28 cellular contexts compared by ENCODE assay signal in the genomic region with DNA sequence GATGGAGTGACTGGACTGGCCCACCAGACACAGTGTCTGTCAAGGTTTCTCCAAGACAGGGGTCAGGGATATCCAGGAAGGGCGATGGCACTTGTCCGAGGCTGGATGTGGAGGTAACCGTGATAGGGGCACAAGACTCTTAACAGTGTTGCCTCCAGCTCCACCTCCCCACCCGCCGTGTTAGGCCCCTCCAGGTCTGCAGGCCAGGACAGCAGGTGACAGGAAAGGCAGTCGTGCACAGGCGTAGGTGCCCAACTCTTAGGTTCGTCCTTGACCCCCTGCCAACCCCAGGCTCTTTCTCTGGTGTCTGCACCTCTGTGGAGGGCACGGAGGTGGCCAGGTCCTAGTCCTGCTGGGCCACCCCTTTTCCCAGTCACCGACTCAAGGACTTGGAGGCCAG. TPM values are rescaled to one million over a fixed set of nuclear protein-coding genes. Genes with fewer than 3 reads are reported as not detected.
DNase-seq lines count a peak whose midpoint lies in the region; ATAC-seq and TF ChIP-seq lines count a peak whose summit lies in the region.
"Had no signal": no experiment of that assay in that cellular context is flagged by ENCODE, and none has a peak within 500 bp of the region (broad histone marks: within the 10 kb centered on the region; RNA-seq: fewer than 3 reads in every experiment).

No MANE protein-coding gene starts in this region.

- WGBS in upper lobe of left lung, 2 donors, result 91 to 100% methylated on average over 6 to 10 of the region's 10 CpGs

- peaks cover 0 to 12% (median 2%) of the 10 kb centered on the region in 4 donors for H3K36me3 ChIP-seq in upper lobe of left lung

- no peak overlapping the region for H3K4me3 ChIP-seq in upper lobe of left lung
- H3K4me3 ChIP-seq: sigmoid colon had no signal

- no peak overlapping the region for H3K4me3 Mint-ChIP-seq in activated naive CD8-positive, alpha-beta T cell
- H3K4me3 Mint-ChIP-seq in activated naive CD8-positive, alpha-beta T cell treated with anti-CD3 and anti-CD28 coated beads for 36 hours, result no peak overlapping the region
- H3K4me3 Mint-ChIP-seq in T-helper 17 cell (peak overlapping the region; percentile 76), memory B cell (peak overlapping the region; percentile 70)
- H3K4me3 Mint-ChIP-seq: dendritic cell treated with granulocyte-macrophage colony-stimulating factor and Interleukin-4, amounts not matched to agents 40 ng/mL and 50 ng/mL, for 4 days had no signal

- no peak for TF ChIP-seq EP300 in upper lobe of left lung (IDR thresholded peaks at IDR 0.05)

- no peaks in the 10 kb centered on the region for H3K9me3 Mint-ChIP-seq in activated naive CD8-positive, alpha-beta T cell (ENCODE audit: low read depth)
- H3K9me3 Mint-ChIP-seq in activated naive CD8-positive, alpha-beta T cell treated with anti-CD3 and anti-CD28 coated beads for 36 hours, result no peaks in the 10 kb centered on the region
- no peaks in the 10 kb centered on the region for H3K9me3 Mint-ChIP-seq in memory B cell
- H3K9me3 Mint-ChIP-seq: activated T-cell treated with anti-CD3 and anti-CD28 coated beads, Interleukin-2, amount 50 U/mL, for 72 hours; dendritic cell treated with granulocyte-macrophage colony-stimulating factor and Interleukin-4, amounts not matched to agents 40 ng/mL and 50 ng/mL, for 4 days had no signal

- CTCF ChIA-PET in RWPE1 (lab: Yijun Ruan, JAX), result interaction anchor here (0.7 kb wide), 1 partner anchor 799 kb away, joined by 3 read pairs; no protein-coding TSS in a partner anchor

- no peak for TF ChIP-seq POLR2A in upper lobe of left lung (IDR thresholded peaks at IDR 0.05)

- no peaks in the 10 kb centered on the region for H3K27me3 ChIP-seq in upper lobe of left lung
- H3K27me3 ChIP-seq: sigmoid colon had no signal

- ATAC-seq in T-helper 17 cell (no peak), memory B cell (ENCODE audit: low read depth) (no peak), upper lobe of left lung (ENCODE audit: low FRiP score in 2 of 2) (no peak), GM21360 (IDR thresholded peaks at IDR 0.05; ENCODE audit: unreplicated experiment) (no peak)
- ATAC-seq: left ventricle myocardium superior, Right ventricle myocardium inferior had no signal

- no peak overlapping the region for H3K27ac ChIP-seq in upper lobe of left lung
- H3K27ac ChIP-seq in RWPE1, result no peak overlapping the region
- H3K27ac ChIP-seq: sigmoid colon had no signal

- TF ChIP-seq CTCF in upper lobe of left lung (IDR thresholded peaks at IDR 0.05), result no peak
- no peak for TF ChIP-seq CTCF in RWPE1 (conservative IDR thresholded peaks at IDR 0.05; ENCODE audit: low read depth)

- no peak for DNase-seq in activated naive CD8-positive, alpha-beta T cell treated with anti-CD3 and anti-CD28 coated beads for 36 hours
- DNase-seq in T-helper 17 cell (no peak), memory B cell (ENCODE audit: low spot score in 2 of 2) (no peak), upper lobe of left lung (peak; percentile 16), RWPE1 (ENCODE audit: low spot score) (no peak), NK-92 (lab: John Stamatoyannopoulos, UW; ENCODE audit: unreplicated experiment) (no peak)
- DNase-seq: ACHN; activated naive CD4-positive, alpha-beta T cell treated with anti-CD3 and anti-CD28 coated beads, Interleukin-2, amount 50 U/mL, for 16 hours; activated T-cell treated with anti-CD3 and anti-CD28 coated beads, Interleukin-2, amount 50 U/mL, for 72 hours; anterior cingulate cortex; C1 segment of cervical spinal cord; H7; Kasumi-1; left ventricle myocardium superior; NCI-H1694 treated with DMSO at 0.1 percent for 48 hours; NCI-H748 treated with DMSO at 0.1 percent for 48 hours; OCI-M1; stimulated activated CD4-positive, alpha-beta T cell treated with anti-CD3 and anti-CD28 coated beads, Interleukin-15, amount 100 ng/mL, for 24 hours; substantia nigra; T-helper 9 cell had no signal

- peaks cover 63% of the 10 kb centered on the region for H3K4me1 Mint-ChIP-seq in activated naive CD8-positive, alpha-beta T cell (ENCODE audit: low read depth)
- peaks cover 66% of the 10 kb centered on the region for H3K4me1 Mint-ChIP-seq in activated naive CD8-positive, alpha-beta T cell treated with anti-CD3 and anti-CD28 coated beads for 36 hours
- peaks cover 14% of the 10 kb centered on the region for H3K4me1 Mint-ChIP-seq in T-helper 17 cell
- H3K4me1 Mint-ChIP-seq in memory B cell, result peaks cover 53% of the 10 kb centered on the region

- H3K27ac Mint-ChIP-seq in activated naive CD8-positive, alpha-beta T cell, result peak overlapping the region; percentile 34
- no peak overlapping the region for H3K27ac Mint-ChIP-seq in activated naive CD8-positive, alpha-beta T cell treated with anti-CD3 and anti-CD28 coated beads for 36 hours
- H3K27ac Mint-ChIP-seq in T-helper 17 cell (no peak overlapping the region), memory B cell (peak overlapping the region; percentile 90)
- H3K27ac Mint-ChIP-seq: activated T-cell treated with anti-CD3 and anti-CD28 coated beads, Interleukin-2, amount 50 U/mL, for 72 hours; dendritic cell treated with granulocyte-macrophage colony-stimulating factor and Interleukin-4, amounts not matched to agents 40 ng/mL and 50 ng/mL, for 4 days; progenitor cell of endocrine pancreas had no signal

- POLR2A ChIA-PET in RWPE1 (lab: Yijun Ruan, JAX; ENCODE audit: low non-redundant PET), result no interaction called here

- peaks cover 3 to 10% (median 5%) of the 10 kb centered on the region in 4 donors for H3K4me1 ChIP-seq in upper lobe of left lung

- no peaks in the 10 kb centered on the region for H3K36me3 Mint-ChIP-seq in activated naive CD8-positive, alpha-beta T cell
- peaks cover 36% of the 10 kb centered on the region for H3K36me3 Mint-ChIP-seq in activated naive CD8-positive, alpha-beta T cell treated with anti-CD3 and anti-CD28 coated beads for 36 hours
- H3K36me3 Mint-ChIP-seq in T-helper 17 cell (ENCODE audit: low read depth) (no peaks in the 10 kb centered on the region), memory B cell (peaks cover 5% of the 10 kb centered on the region)

- H3K9me3 ChIP-seq in T-helper 17 cell (ENCODE audit: control insufficient read depth, low read length, poor library complexity, severe bottlenecking) (no peaks in the 10 kb centered on the region), upper lobe of left lung (no peaks in the 10 kb centered on the region)
- H3K9me3 ChIP-seq: sigmoid colon had no signal

- no peaks in the 10 kb centered on the region for H3K27me3 Mint-ChIP-seq in activated naive CD8-positive, alpha-beta T cell
- no peaks in the 10 kb centered on the region for H3K27me3 Mint-ChIP-seq in activated naive CD8-positive, alpha-beta T cell treated with anti-CD3 and anti-CD28 coated beads for 36 hours
- H3K27me3 Mint-ChIP-seq in T-helper 17 cell (no peaks in the 10 kb centered on the region), memory B cell (no peaks in the 10 kb centered on the region)
- H3K27me3 Mint-ChIP-seq: progenitor cell of endocrine pancreas had no signal

RNA-seq across cellular contexts. Expression of gene ITM2C, which starts 10.1 kb away (rescaled TPM):
- total RNA-seq in activated naive CD8-positive, alpha-beta T cell treated with anti-CD3 and anti-CD28 coated beads for 36 hours, result 10 to 100 TPM; 69.9 to 73.6 TPM
- 10 to 100 TPM; 15.3 to 18.6 TPM for total RNA-seq in T-helper 17 cell
- 10 to 100 TPM; 19.9 to 40.4 (median 25.6) TPM for total RNA-seq in upper lobe of left lung

RNA-seq across cellular contexts. Expression of gene GPR55, which starts 50.2 kb away (rescaled TPM):
- 10 to 100 TPM; 18.8 to 20.4 TPM for total RNA-seq in activated naive CD8-positive, alpha-beta T cell treated with anti-CD3 and anti-CD28 coated beads for 36 hours
- total RNA-seq in T-helper 17 cell, result 1 to 10 TPM; 3.8 to 8.3 TPM
- total RNA-seq in upper lobe of left lung, result under 1 TPM in 4 of 6 donors, not detected in 2; 0.15 to 0.84 (median 0.52) TPM
- total RNA-seq: Daoy, fibroblast of lung, H7, left ventricle myocardium superior, progenitor cell of endocrine pancreas, Right ventricle myocardium inferior, sigmoid colon had no signal

Comparison
In these comparisons a context has a peak if more than half of its experiments do, and no peak if none do; other contexts are left out.
1. H3K27ac Mint-ChIP-seq: peak in activated naive CD8-positive, alpha-beta T cell (single experiment) and memory B cell (single experiment); none in activated naive CD8-positive, alpha-beta T cell treated with anti-CD3 and anti-CD28 coated beads for 36 hours (single experiment) and T-helper 17 cell (single experiment).
2. H3K4me3 Mint-ChIP-seq: peak in T-helper 17 cell (single experiment) and memory B cell (single experiment); none in activated naive CD8-positive, alpha-beta T cell (single experiment) and activated naive CD8-positive, alpha-beta T cell treated with anti-CD3 and anti-CD28 coated beads for 36 hours (single experiment).
3. DNase-seq: peak in upper lobe of left lung (2 of 2); none in activated naive CD8-positive, alpha-beta T cell treated with anti-CD3 and anti-CD28 coated beads for 36 hours (single experiment), T-helper 17 cell (0 of 3), memory B cell (0 of 2), RWPE1 (single experiment) and NK-92 (single experiment).